ENCODE assay signal across 2 cellular contexts in the genomic region with DNA sequence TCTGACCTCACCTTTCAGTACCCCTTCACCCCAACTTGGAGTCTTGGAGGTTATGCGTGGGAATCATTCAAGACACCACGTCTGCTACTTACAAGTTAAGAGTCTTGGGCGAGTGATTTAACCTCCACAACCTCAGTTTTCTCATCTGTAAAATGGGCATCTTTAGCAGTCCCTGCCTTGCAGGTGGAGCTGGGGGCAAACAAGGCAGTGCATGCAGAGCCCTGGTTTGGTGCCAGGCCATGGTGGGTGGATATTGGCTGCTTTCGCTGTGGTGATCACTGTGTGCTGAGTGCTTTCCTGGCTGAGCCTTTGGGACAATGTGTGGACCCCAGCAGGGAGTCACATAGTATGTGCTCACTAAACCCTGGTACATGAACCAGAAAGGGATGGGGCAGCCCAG.
TF ChIP-seq lines count a peak whose summit lies in the region.

No MANE protein-coding gene starts in this region.

TF ChIP-seq in HCT116, 20 proteins besides CTCF, POLR2A, EP300 and RAD21:
- no peak for TF ChIP-seq YY1 (IDR thresholded peaks at IDR 0.05; ENCODE audit: extremely low read depth, insufficient replicate concordance, low read depth, low read length)
- no peak for TF ChIP-seq CBX3 (IDR thresholded peaks at IDR 0.05; ENCODE audit: low read depth)
- TF ChIP-seq, protein P1, sequence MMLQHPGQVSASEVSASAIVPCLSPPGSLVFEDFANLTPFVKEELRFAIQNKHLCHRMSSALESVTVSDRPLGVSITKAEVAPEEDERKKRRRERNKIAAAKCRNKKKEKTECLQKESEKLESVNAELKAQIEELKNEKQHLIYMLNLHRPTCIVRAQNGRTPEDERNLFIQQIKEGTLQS (IDR thresholded peaks at IDR 0.05) = no peak
- TF ChIP-seq, protein P2, sequence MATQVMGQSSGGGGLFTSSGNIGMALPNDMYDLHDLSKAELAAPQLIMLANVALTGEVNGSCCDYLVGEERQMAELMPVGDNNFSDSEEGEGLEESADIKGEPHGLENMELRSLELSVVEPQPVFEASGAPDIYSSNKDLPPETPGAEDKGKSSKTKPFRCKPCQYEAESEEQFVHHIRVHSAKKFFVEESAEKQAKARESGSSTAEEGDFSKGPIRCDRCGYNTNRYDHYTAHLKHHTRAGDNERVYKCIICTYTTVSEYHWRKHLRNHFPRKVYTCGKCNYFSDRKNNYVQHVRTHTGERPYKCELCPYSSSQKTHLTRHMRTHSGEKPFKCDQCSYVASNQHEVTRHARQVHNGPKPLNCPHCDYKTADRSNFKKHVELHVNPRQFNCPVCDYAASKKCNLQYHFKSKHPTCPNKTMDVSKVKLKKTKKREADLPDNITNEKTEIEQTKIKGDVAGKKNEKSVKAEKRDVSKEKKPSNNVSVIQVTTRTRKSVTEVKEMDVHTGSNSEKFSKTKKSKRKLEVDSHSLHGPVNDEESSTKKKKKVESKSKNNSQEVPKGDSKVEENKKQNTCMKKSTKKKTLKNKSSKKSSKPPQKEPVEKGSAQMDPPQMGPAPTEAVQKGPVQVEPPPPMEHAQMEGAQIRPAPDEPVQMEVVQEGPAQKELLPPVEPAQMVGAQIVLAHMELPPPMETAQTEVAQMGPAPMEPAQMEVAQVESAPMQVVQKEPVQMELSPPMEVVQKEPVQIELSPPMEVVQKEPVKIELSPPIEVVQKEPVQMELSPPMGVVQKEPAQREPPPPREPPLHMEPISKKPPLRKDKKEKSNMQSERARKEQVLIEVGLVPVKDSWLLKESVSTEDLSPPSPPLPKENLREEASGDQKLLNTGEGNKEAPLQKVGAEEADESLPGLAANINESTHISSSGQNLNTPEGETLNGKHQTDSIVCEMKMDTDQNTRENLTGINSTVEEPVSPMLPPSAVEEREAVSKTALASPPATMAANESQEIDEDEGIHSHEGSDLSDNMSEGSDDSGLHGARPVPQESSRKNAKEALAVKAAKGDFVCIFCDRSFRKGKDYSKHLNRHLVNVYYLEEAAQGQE (IDR thresholded peaks at IDR 0.05; ENCODE audit: low read depth) = no peak
- TF ChIP-seq FOSL1 (IDR thresholded peaks at IDR 0.05; ENCODE audit: low read depth) = no peak
- no peak for TF ChIP-seq EZH2phosphoT487 (IDR thresholded peaks at IDR 0.05; ENCODE audit: borderline replicate concordance)
- no peak for TF ChIP-seq EGR1 (IDR thresholded peaks at IDR 0.05; ENCODE audit: low read depth)
- TF ChIP-seq ZNF274 (IDR thresholded peaks at IDR 0.05; ENCODE audit: low read depth, low read length) = no peak
- TF ChIP-seq SIN3A (IDR thresholded peaks at IDR 0.05; ENCODE audit: low read depth) = no peak
- no peak for TF ChIP-seq TCF7L2 (IDR thresholded peaks at IDR 0.05; ENCODE audit: borderline replicate concordance, extremely low read depth, insufficient read depth, insufficient read length)
- no peak for TF ChIP-seq POLR2AphosphoS5 (IDR thresholded peaks at IDR 0.05; ENCODE audit: low read depth, low read length)
- TF ChIP-seq SP1 (IDR thresholded peaks at IDR 0.05; ENCODE audit: low read depth) = no peak
- TF ChIP-seq, protein P3, sequence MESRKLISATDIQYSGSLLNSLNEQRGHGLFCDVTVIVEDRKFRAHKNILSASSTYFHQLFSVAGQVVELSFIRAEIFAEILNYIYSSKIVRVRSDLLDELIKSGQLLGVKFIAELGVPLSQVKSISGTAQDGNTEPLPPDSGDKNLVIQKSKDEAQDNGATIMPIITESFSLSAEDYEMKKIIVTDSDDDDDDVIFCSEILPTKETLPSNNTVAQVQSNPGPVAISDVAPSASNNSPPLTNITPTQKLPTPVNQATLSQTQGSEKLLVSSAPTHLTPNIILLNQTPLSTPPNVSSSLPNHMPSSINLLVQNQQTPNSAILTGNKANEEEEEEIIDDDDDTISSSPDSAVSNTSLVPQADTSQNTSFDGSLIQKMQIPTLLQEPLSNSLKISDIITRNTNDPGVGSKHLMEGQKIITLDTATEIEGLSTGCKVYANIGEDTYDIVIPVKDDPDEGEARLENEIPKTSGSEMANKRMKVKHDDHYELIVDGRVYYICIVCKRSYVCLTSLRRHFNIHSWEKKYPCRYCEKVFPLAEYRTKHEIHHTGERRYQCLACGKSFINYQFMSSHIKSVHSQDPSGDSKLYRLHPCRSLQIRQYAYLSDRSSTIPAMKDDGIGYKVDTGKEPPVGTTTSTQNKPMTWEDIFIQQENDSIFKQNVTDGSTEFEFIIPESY (IDR thresholded peaks at IDR 0.05; ENCODE audit: extremely low read depth, insufficient replicate concordance, low read length) = no peak
- no peak for TF ChIP-seq CEBPB (IDR thresholded peaks at IDR 0.05; ENCODE audit: low read depth)
- TF ChIP-seq, protein P4, sequence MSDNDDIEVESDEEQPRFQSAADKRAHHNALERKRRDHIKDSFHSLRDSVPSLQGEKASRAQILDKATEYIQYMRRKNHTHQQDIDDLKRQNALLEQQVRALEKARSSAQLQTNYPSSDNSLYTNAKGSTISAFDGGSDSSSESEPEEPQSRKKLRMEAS (IDR thresholded peaks at IDR 0.05) = no peak
- TF ChIP-seq SRF (IDR thresholded peaks at IDR 0.05; ENCODE audit: low read depth) = no peak
- TF ChIP-seq JUND (IDR thresholded peaks at IDR 0.05) = no peak
- TF ChIP-seq ZFX (IDR thresholded peaks at IDR 0.05) = no peak
- no peak for TF ChIP-seq EZH2 (IDR thresholded peaks at IDR 0.05)
- no peak for TF ChIP-seq ELF1 (IDR thresholded peaks at IDR 0.05; ENCODE audit: borderline replicate concordance, low read depth)

TF ChIP-seq in endothelial cell of umbilical vein, 7 proteins besides CTCF, POLR2A, EP300 and RAD21:
- TF ChIP-seq MYC (IDR thresholded peaks at IDR 0.05; ENCODE audit: low read depth, low read length) (no peak), JUN (IDR thresholded peaks at IDR 0.05; ENCODE audit: borderline replicate concordance, insufficient read depth, insufficient read length, low read depth) (no peak), GATA2 (IDR thresholded peaks at IDR 0.05; ENCODE audit: insufficient read depth, insufficient read length, low read depth, low read length) (no peak), FOS (IDR thresholded peaks at IDR 0.05; ENCODE audit: borderline replicate concordance, insufficient read depth, low read length) (no peak), POLR2AphosphoS5 (IDR thresholded peaks at IDR 0.05; ENCODE audit: insufficient read depth, low read depth, low read length) (no peak), EZH2 (IDR thresholded peaks at IDR 0.05; ENCODE audit: borderline replicate concordance, low read depth, low read length, severe bottlenecking) (no peak)
- TF ChIP-seq, protein P4 (IDR thresholded peaks at IDR 0.05; ENCODE audit: insufficient read depth, insufficient read length) = no peak
